In genomic region chr5:140128376-140128775, GRCh38 we compare ENCODE assay signal across 1 cellular context.
TF ChIP-seq lines count a peak whose summit lies in the region.

No MANE protein-coding gene starts in this region.

TF ChIP-seq in K562, 482 proteins besides CTCF, POLR2A, EP300 and RAD21:
- TF ChIP-seq, protein P1, sequence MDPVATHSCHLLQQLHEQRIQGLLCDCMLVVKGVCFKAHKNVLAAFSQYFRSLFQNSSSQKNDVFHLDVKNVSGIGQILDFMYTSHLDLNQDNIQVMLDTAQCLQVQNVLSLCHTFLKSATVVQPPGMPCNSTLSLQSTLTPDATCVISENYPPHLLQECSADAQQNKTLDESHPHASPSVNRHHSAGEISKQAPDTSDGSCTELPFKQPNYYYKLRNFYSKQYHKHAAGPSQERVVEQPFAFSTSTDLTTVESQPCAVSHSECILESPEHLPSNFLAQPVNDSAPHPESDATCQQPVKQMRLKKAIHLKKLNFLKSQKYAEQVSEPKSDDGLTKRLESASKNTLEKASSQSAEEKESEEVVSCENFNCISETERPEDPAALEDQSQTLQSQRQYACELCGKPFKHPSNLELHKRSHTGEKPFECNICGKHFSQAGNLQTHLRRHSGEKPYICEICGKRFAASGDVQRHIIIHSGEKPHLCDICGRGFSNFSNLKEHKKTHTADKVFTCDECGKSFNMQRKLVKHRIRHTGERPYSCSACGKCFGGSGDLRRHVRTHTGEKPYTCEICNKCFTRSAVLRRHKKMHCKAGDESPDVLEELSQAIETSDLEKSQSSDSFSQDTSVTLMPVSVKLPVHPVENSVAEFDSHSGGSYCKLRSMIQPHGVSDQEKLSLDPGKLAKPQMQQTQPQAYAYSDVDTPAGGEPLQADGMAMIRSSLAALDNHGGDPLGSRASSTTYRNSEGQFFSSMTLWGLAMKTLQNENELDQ (CRISPR knock-in tag; IDR thresholded peaks at IDR 0.05; ENCODE audit: borderline replicate concordance), result no peak
- TF ChIP-seq SUPT5H (IDR thresholded peaks at IDR 0.05), result no peak
- no peak for TF ChIP-seq PPARD (CRISPR knock-in tag; IDR thresholded peaks at IDR 0.05)
- no peak for TF ChIP-seq HNRNPLL (IDR thresholded peaks at IDR 0.05; ENCODE audit: low read depth, low read length, poor library complexity, severe bottlenecking)
- TF ChIP-seq NR0B1 (IDR thresholded peaks at IDR 0.05; ENCODE audit: partially characterized antibody), result no peak
- TF ChIP-seq ZNF324 (CRISPR knock-in tag; IDR thresholded peaks at IDR 0.05), result no peak
- TF ChIP-seq GTF2E2 (tag; IDR thresholded peaks at IDR 0.05), result no peak
- TF ChIP-seq RBM15 (IDR thresholded peaks at IDR 0.05; ENCODE audit: insufficient read depth, low read length), result no peak
- no peak for TF ChIP-seq ARID3B (CRISPR knock-in tag; IDR thresholded peaks at IDR 0.05; ENCODE audit: borderline replicate concordance)
- TF ChIP-seq RBM14 (IDR thresholded peaks at IDR 0.05; ENCODE audit: borderline replicate concordance, insufficient read depth, low read depth, low read length), result no peak
- no peak for TF ChIP-seq DMBX1 (CRISPR knock-in tag; IDR thresholded peaks at IDR 0.05; ENCODE audit: borderline replicate concordance)
